ENCODE assay signal across 10 cellular contexts in the genomic region with DNA sequence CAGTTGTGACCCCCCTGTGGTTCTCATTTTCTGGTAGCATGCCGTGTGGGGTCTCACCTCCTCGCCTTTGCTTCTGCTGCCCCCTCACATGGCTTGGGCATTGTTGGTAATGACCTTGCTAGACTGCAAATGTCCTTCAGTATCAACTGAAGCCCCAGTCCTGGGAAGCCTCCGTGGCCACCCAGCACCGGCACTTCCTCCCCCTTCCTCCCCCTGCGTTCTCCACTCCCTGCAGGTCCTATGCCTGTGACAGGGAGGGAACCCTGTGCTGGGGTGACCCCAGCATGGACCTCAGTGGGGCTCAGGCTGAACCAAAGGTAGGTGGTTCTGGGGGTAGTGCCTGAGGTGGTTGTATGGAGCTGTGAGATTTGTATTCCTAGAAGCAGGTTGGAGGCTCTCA.
"Had no signal": no experiment of that assay in that cellular context is flagged by ENCODE, and none has a peak within 500 bp of the region (broad histone marks: within the 10 kb centered on the region; RNA-seq: fewer than 3 reads in every experiment).

No MANE protein-coding gene starts in this region.

- H3K27me3 ChIP-seq: body of pancreas had no signal

- H3K36me3 Mint-ChIP-seq: immature natural killer cell; stimulated activated memory B cell treated with anti-CD40 and anti-IgM and Interleukin-4, amounts not matched to agents 10 μg/mL and 1 μg/mL and 100 μg/mL, for 72 hours had no signal

- H3K9me3 ChIP-seq: body of pancreas, transverse colon had no signal

- H3K4me3 ChIP-seq: body of pancreas, transverse colon had no signal

- H3K27me3 Mint-ChIP-seq: activated CD4-positive, alpha-beta memory T cell treated with anti-CD3 and anti-CD28 coated beads, Interleukin-2, amount 10 ng/mL, durations not matched to agents 7 days and 5 days; activated CD4-positive, alpha-beta T cell treated with anti-CD3 and anti-CD28 coated beads for 36 hours; stimulated activated memory B cell treated with anti-CD40 and anti-IgM and Interleukin-4, amounts not matched to agents 10 μg/mL and 1 μg/mL and 100 μg/mL, for 72 hours had no signal

- H3K4me3 Mint-ChIP-seq: activated CD4-positive, alpha-beta memory T cell treated with anti-CD3 and anti-CD28 coated beads, Interleukin-2, amount 10 ng/mL, durations not matched to agents 7 days and 5 days; activated CD4-positive, alpha-beta T cell treated with anti-CD3 and anti-CD28 coated beads for 36 hours; immature natural killer cell; stimulated activated memory B cell treated with anti-CD40 and anti-IgM and Interleukin-4, amounts not matched to agents 10 μg/mL and 1 μg/mL and 100 μg/mL, for 72 hours had no signal

- DNase-seq: activated CD4-positive, alpha-beta memory T cell treated with anti-CD3 and anti-CD28 coated beads, Interleukin-2, amount 10 ng/mL, durations not matched to agents 7 days and 5 days; activated CD4-positive, alpha-beta T cell treated with anti-CD3 and anti-CD28 coated beads for 36 hours; activated CD8-positive, alpha-beta memory T cell treated with anti-CD3 and anti-CD28 coated beads, Interleukin-2, amount 50 U/mL, for 4 hours; body of pancreas; immature natural killer cell; retina; small intestine; T-helper 9 cell; transverse colon had no signal

- H3K36me3 ChIP-seq: transverse colon had no signal

- H3K27ac Mint-ChIP-seq: activated CD4-positive, alpha-beta memory T cell treated with anti-CD3 and anti-CD28 coated beads, Interleukin-2, amount 10 ng/mL, durations not matched to agents 7 days and 5 days; activated CD4-positive, alpha-beta T cell treated with anti-CD3 and anti-CD28 coated beads for 36 hours; stimulated activated memory B cell treated with anti-CD40 and anti-IgM and Interleukin-4, amounts not matched to agents 10 μg/mL and 1 μg/mL and 100 μg/mL, for 72 hours had no signal

- H3K27ac ChIP-seq: body of pancreas, transverse colon had no signal

- ATAC-seq: activated CD4-positive, alpha-beta T cell treated with anti-CD3 and anti-CD28 coated beads for 36 hours; body of pancreas; stimulated activated memory B cell treated with anti-CD40 and anti-IgM and Interleukin-4, amounts not matched to agents 10 μg/mL and 1 μg/mL and 100 μg/mL, for 72 hours had no signal

- H3K9me3 Mint-ChIP-seq: activated CD4-positive, alpha-beta memory T cell treated with anti-CD3 and anti-CD28 coated beads, Interleukin-2, amount 10 ng/mL, durations not matched to agents 7 days and 5 days; immature natural killer cell; stimulated activated memory B cell treated with anti-CD40 and anti-IgM and Interleukin-4, amounts not matched to agents 10 μg/mL and 1 μg/mL and 100 μg/mL, for 72 hours had no signal

- H3K4me1 Mint-ChIP-seq: stimulated activated memory B cell treated with anti-CD40 and anti-IgM and Interleukin-4, amounts not matched to agents 10 μg/mL and 1 μg/mL and 100 μg/mL, for 72 hours had no signal
